Comparison of ENCODE assay signal across 14 cellular contexts in the genomic region with DNA sequence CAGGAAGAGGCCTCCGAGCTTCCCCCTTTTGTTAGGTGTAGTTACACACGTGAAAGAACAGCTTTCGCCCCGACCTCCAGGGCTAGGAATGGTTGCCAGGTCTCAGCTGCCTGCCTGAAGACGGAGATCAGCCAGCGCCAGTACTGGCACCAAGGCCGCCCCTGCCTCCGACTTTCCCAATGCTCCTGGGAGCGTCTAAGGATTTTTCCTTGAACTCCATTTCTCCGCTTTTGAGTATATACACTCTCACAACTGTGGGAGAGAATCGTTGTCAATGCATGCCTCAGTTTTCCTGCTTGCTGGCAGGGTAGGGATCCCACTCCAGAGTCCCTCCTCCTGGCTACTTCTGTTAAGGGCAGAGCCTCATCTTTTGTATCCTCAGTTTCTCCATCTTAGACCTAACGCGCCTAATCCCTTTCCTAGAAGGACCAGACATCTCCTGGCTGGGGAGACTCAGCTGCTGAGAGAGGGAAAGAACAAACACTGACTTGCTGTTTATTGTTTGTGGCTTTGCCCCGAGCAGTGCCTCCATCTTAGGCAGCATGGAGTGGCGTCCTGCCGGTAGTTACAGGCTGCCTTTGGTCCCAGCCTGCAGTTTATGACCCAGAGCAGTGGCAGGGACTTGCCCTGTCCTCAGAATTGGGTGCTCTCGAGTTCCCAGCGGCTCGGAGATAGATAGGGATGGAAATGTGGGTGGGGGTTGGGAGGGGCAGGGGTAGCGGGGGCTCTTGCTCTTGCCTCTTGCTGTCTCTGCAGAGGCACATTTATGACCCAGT. TPM values are rescaled to one million over a fixed set of nuclear protein-coding genes. Genes with fewer than 3 reads are reported as not detected.
A peak's percentile ranks its signal among the peaks of the same experiment; 100 is the strongest.
DNase-seq lines count a peak whose midpoint lies in the region; ATAC-seq and TF ChIP-seq lines count a peak whose summit lies in the region.
"Had no signal": no experiment of that assay in that cellular context is flagged by ENCODE, and none has a peak within 500 bp of the region (broad histone marks: within the 10 kb centered on the region; RNA-seq: fewer than 3 reads in every experiment).

No MANE protein-coding gene starts in this region.

- POLR2A ChIA-PET in activated B cell treated with CpG ODN at 0.5 μM for 24 hours (lab: Charles Lee), result no interaction called here

- no peak overlapping the region for H3K27ac ChIP-seq in iPS-18a (ENCODE audit: low read length)
- H3K27ac ChIP-seq: right atrium auricular region had no signal

- H3K4me1 ChIP-seq in iPS-18a (ENCODE audit: control insufficient read depth, low read depth, low read length), result peaks cover 15% of the 10 kb centered on the region

- peak overlapping the region; percentile 34 for H3K4me3 ChIP-seq in iPS-18a (ENCODE audit: low read length)

- CTCF ChIA-PET in activated B cell treated with CpG ODN at 0.5 μM for 24 hours (lab: Charles Lee), result no interaction called here

- H3K27me3 ChIP-seq in iPS-18a (ENCODE audit: control insufficient read depth, insufficient read depth, low read length), result peaks cover 100% of the 10 kb centered on the region

- peak overlapping the region; percentile 81 for H3K4me3 Mint-ChIP-seq in activated T-cell treated with anti-CD3 and anti-CD28 coated beads, Interleukin-2, amount 50 U/mL, for 4 hours
- peak overlapping the region; percentile 88 for H3K4me3 Mint-ChIP-seq in activated B cell treated with CpG ODN at 0.5 μM for 24 hours
- H3K4me3 Mint-ChIP-seq in stimulated activated memory B cell treated with anti-CD40 and anti-IgM and Interleukin-4, amounts not matched to agents 10 μg/mL and 1 μg/mL and 100 μg/mL, for 72 hours, result peak overlapping the region; percentile 81

- H3K27ac Mint-ChIP-seq in activated B cell treated with CpG ODN at 0.5 μM for 24 hours, result no peak overlapping the region
- H3K27ac Mint-ChIP-seq in stimulated activated memory B cell treated with anti-CD40 and anti-IgM and Interleukin-4, amounts not matched to agents 10 μg/mL and 1 μg/mL and 100 μg/mL, for 72 hours, result no peak overlapping the region

- no peak for TF ChIP-seq CTCF in activated B cell treated with CpG ODN at 0.5 μM for 24 hours (IDR thresholded peaks at IDR 0.05)

- no peaks in the 10 kb centered on the region for H3K9me3 ChIP-seq in iPS-18a (ENCODE audit: control insufficient read depth, low read depth, low read length)
- H3K9me3 ChIP-seq: right atrium auricular region had no signal

- H3K27me3 Mint-ChIP-seq in activated T-cell treated with anti-CD3 and anti-CD28 coated beads, Interleukin-2, amount 50 U/mL, for 4 hours (ENCODE audit: low read depth), result peaks cover 88% of the 10 kb centered on the region
- peaks cover 77% of the 10 kb centered on the region for H3K27me3 Mint-ChIP-seq in activated B cell treated with CpG ODN at 0.5 μM for 24 hours
- H3K27me3 Mint-ChIP-seq in stimulated activated memory B cell treated with anti-CD40 and anti-IgM and Interleukin-4, amounts not matched to agents 10 μg/mL and 1 μg/mL and 100 μg/mL, for 72 hours, result peaks cover 99% of the 10 kb centered on the region

- H3K9ac ChIP-seq in iPS-18a (ENCODE audit: low read length), result no peak overlapping the region

- no peaks in the 10 kb centered on the region for H3K36me3 Mint-ChIP-seq in activated T-cell treated with anti-CD3 and anti-CD28 coated beads, Interleukin-2, amount 50 U/mL, for 4 hours (ENCODE audit: insufficient read depth)
- H3K36me3 Mint-ChIP-seq in activated B cell treated with CpG ODN at 0.5 μM for 24 hours (ENCODE audit: low read depth), result no peaks in the 10 kb centered on the region
- H3K36me3 Mint-ChIP-seq in stimulated activated memory B cell treated with anti-CD40 and anti-IgM and Interleukin-4, amounts not matched to agents 10 μg/mL and 1 μg/mL and 100 μg/mL, for 72 hours, result no peaks in the 10 kb centered on the region

- no peaks in the 10 kb centered on the region for H3K9me3 Mint-ChIP-seq in activated T-cell treated with anti-CD3 and anti-CD28 coated beads, Interleukin-2, amount 50 U/mL, for 4 hours
- H3K9me3 Mint-ChIP-seq in activated B cell treated with CpG ODN at 0.5 μM for 24 hours, result no peaks in the 10 kb centered on the region
- H3K9me3 Mint-ChIP-seq in stimulated activated memory B cell treated with anti-CD40 and anti-IgM and Interleukin-4, amounts not matched to agents 10 μg/mL and 1 μg/mL and 100 μg/mL, for 72 hours, result no peaks in the 10 kb centered on the region

- ATAC-seq in activated T-cell treated with anti-CD3 and anti-CD28 coated beads, Interleukin-2, amount 50 U/mL, for 4 hours, result no peak
- no peak for ATAC-seq in activated B cell treated with CpG ODN at 0.5 μM for 24 hours (ENCODE audit: low read depth)
- ATAC-seq in stimulated activated memory B cell treated with anti-CD40 and anti-IgM and Interleukin-4, amounts not matched to agents 10 μg/mL and 1 μg/mL and 100 μg/mL, for 72 hours, result no peak
- no peak for ATAC-seq in GM19455 (IDR thresholded peaks at IDR 0.05; ENCODE audit: unreplicated experiment)
- ATAC-seq: Right ventricle myocardium inferior had no signal

- intact Hi-C loops in activated B cell treated with CpG ODN at 0.5 μM for 24 hours (cut with micrococcal nuclease), result loop anchor here (5.0 kb wide), 1 partner anchor 321 kb away; no protein-coding TSS in a partner anchor

- no peak for DNase-seq in activated T-cell treated with anti-CD3 and anti-CD28 coated beads, Interleukin-2, amount 50 U/mL, for 4 hours
- no peak for DNase-seq in activated T-cell treated with anti-CD3 and anti-CD28 coated beads for 4 hours
- DNase-seq in activated B cell treated with CpG ODN at 0.5 μM for 24 hours, result no peak
- DNase-seq in SW 1271 (lab: John Stamatoyannopoulos, UW), result no peak
- DNase-seq in NCI-H187 treated with DMSO at 0.1 percent for 48 hours (lab: John Stamatoyannopoulos, UW), result no peak
- DNase-seq: activated CD4-positive, CD25-positive, alpha-beta regulatory T cell; glutamatergic neuron; NCI-H1105 treated with DMSO at 0.1 percent for 48 hours had no signal

- no peaks in the 10 kb centered on the region for H3K36me3 ChIP-seq in iPS-18a (ENCODE audit: control insufficient read depth, low read depth, low read length)
- H3K36me3 ChIP-seq: right atrium auricular region had no signal

- peaks cover 37% of the 10 kb centered on the region for H3K4me1 Mint-ChIP-seq in activated T-cell treated with anti-CD3 and anti-CD28 coated beads, Interleukin-2, amount 50 U/mL, for 4 hours (ENCODE audit: low read depth)
- peaks cover 41% of the 10 kb centered on the region for H3K4me1 Mint-ChIP-seq in activated B cell treated with CpG ODN at 0.5 μM for 24 hours
- H3K4me1 Mint-ChIP-seq in stimulated activated memory B cell treated with anti-CD40 and anti-IgM and Interleukin-4, amounts not matched to agents 10 μg/mL and 1 μg/mL and 100 μg/mL, for 72 hours, result peaks cover 49% of the 10 kb centered on the region

RNA-seq across cellular contexts. Expression of a gene that starts 3.3 kb away (rescaled TPM):
- not detected for total RNA-seq in activated T-cell treated with anti-CD3 and anti-CD28 coated beads, Interleukin-2, amount 50 U/mL, for 4 hours
- total RNA-seq in activated B cell treated with CpG ODN at 0.5 μM for 24 hours, result not detected in 2 replicates
- total RNA-seq: HT1080 had no signal
